10 cellular contexts compared by ENCODE assay signal in the genomic region with DNA sequence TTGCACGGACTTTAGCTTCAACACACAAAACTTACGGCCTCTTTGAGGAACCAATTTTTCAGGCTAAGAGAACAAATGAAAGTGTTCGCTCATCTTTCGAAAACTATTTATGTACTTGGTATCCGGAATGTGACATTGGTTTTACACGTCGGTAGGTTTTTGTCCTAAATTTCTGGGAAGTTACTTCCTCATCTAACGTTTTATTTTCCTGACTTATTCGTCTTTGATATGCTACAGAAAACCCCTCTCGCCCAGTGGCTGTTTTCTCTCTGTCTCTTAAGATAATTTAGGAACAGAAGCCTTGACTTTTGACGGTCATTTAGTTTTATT. TPM values are rescaled to one million over a fixed set of nuclear protein-coding genes. Genes with fewer than 3 reads are reported as not detected.
DNase-seq lines count a peak whose midpoint lies in the region; ATAC-seq, FAIRE-seq and TF ChIP-seq lines count a peak whose summit lies in the region.
"Had no signal": no experiment of that assay in that cellular context is flagged by ENCODE, and none has a peak within 500 bp of the region (broad histone marks: within the 10 kb centered on the region; RNA-seq: fewer than 3 reads in every experiment).

No MANE protein-coding gene starts in this region.

- peak overlapping the region; percentile 87 to 99 for H3K4me2 ChIP-seq in H1 (ENCODE audit: insufficient read depth in 1 of 2, low read depth in 2 of 2, low read length in 2 of 2)
- H3K4me2 ChIP-seq in neural cell (ENCODE audit: low read length): no peak overlapping the region

- FAIRE-seq in H1 (lab: Jason Lieb, UNC): peak; percentile 13

- H3K36me3 ChIP-seq in H1 (ENCODE audit: control insufficient read depth in 2 of 4, insufficient read depth in 4 of 4, low read length in 3 of 4) (no peaks in the 10 kb centered on the region; a peak in 1 of 8 replicates), neural cell (ENCODE audit: insufficient read depth, low read length) (no peaks in the 10 kb centered on the region)

- H3K9me3 ChIP-seq in H1 (ENCODE audit: insufficient read depth in 2 of 2, low read depth in 1 of 2, low read length in 1 of 2) (no peaks in the 10 kb centered on the region), neural cell (ENCODE audit: low read length) (no peaks in the 10 kb centered on the region)

- H2BK5ac ChIP-seq in H1 (ENCODE audit: low read depth, low read length): no peak overlapping the region

- no peaks in the 10 kb centered on the region for H3F3A ChIP-seq in neural cell (ENCODE audit: insufficient read depth, low read length, poor library complexity, severe bottlenecking)

- POLR2A ChIA-PET in AG04449 (lab: Yijun Ruan, JAX): interaction anchor here (0.7 kb wide), 1 partner anchor 134 kb away, joined by 3 read pairs; no protein-coding TSS in a partner anchor
- POLR2A ChIA-PET in H1 (lab: Charles Lee; ENCODE audit: partially characterized antibody): no interaction called here

- H3K4me1 ChIP-seq in H1 (replicated peaks in 1 of 4; ENCODE audit: control insufficient read depth in 3 of 4, insufficient read depth in 4 of 4, low read length in 3 of 4): peaks cover 0 to 19% (median 8%) of the 10 kb centered on the region in 4 experiments; a peak in 6 of 7 replicates

- H4K20me1 ChIP-seq in H1 (replicated peaks in 1 of 2; ENCODE audit: control insufficient read depth in 1 of 2, insufficient read depth in 2 of 2, low read length in 2 of 2) (peaks cover 0 to 2% of the 10 kb centered on the region in 2 experiments), neural cell (ENCODE audit: insufficient read depth) (no peaks in the 10 kb centered on the region)

- H2AFZ ChIP-seq in H1 (ENCODE audit: low read length) (no peak overlapping the region), neural cell (ENCODE audit: low read depth, low read length) (no peak overlapping the region)

- H3K27ac ChIP-seq in H1 (ENCODE audit: low read depth, low read length): no peak overlapping the region
- H3K27ac ChIP-seq in neural cell (ENCODE audit: low read length): no peak overlapping the region

- no peak for DNase-seq in AG04449 (ENCODE audit: low read depth, low spot score)
- peak; percentile 40 for DNase-seq in HCEC 1CT
- DNase-seq in H1 (ENCODE audit: low read depth in 1 of 2, low spot score in 2 of 2): no peak
- no peak for DNase-seq in posterior cingulate gyrus
- DNase-seq in SHP77 (lab: John Stamatoyannopoulos, UW): no peak
- no peak for DNase-seq in ureter (ENCODE audit: low spot score)
- DNase-seq: stimulated activated CD4-positive, alpha-beta T cell treated with anti-CD3 and anti-CD28 coated beads, Interleukin-4, amount 100 ng/mL, for 1 hour had no signal

- no peak overlapping the region for H3K4ac ChIP-seq in H1 (replicated peaks; ENCODE audit: insufficient read length, low read depth, low read length)

- no peak overlapping the region for H2BK120ac ChIP-seq in H1 (replicated peaks; ENCODE audit: low read depth, low read length)

- 23% methylated on average over 11 of the region's 11 CpGs; no CpG with 5 or more reads in 1 of the 2 experiments for WGBS in H1 (ENCODE audit: extremely low coverage in 1 of 2, insufficient coverage in 1 of 2, insufficient read length in 1 of 2, insufficient replicate concordance in 2 of 2, low coverage in 1 of 2, low lambda C conversion rate in 2 of 2, missing lambda C conversion rate in 1 of 2), 2 experiments

- TF ChIP-seq RAD21 in H1 (IDR thresholded peaks at IDR 0.05 in 1 of 2, conservative IDR thresholded peaks at IDR 0.05 in 1 of 2; ENCODE audit: low read depth in 2 of 2, low read length in 2 of 2) (no peak), neural cell (conservative IDR thresholded peaks at IDR 0.05) (no peak)

- no peak overlapping the region for H3K14ac ChIP-seq in H1 (ENCODE audit: insufficient read length)

- no peak overlapping the region for H3K18ac ChIP-seq in H1 (ENCODE audit: extremely low read depth, low read length)

- H3K79me1 ChIP-seq in H1 (ENCODE audit: low read depth, low read length): no peaks in the 10 kb centered on the region

- no peak for TF ChIP-seq POLR2A in H1 (IDR thresholded peaks at IDR 0.05; ENCODE audit: control extremely low read depth in 1 of 2, low read depth in 2 of 2, low read length in 2 of 2)

- H3K4me3 ChIP-seq in AG04449 (ENCODE audit: low read depth, low read length): peak overlapping the region; percentile 62
- H3K4me3 ChIP-seq in H1 (ENCODE audit: extremely low read depth in 1 of 4, insufficient read depth in 2 of 4, low read depth in 3 of 4, low read length in 4 of 4): peak overlapping the region; percentile 38 to 64 (median 52); a peak in 7 of 8 replicates
- peak overlapping the region; percentile 68 for H3K4me3 ChIP-seq in neural cell (ENCODE audit: low read length)

- no peak overlapping the region for H3K23ac ChIP-seq in H1 (ENCODE audit: insufficient read length)

- H2BK15ac ChIP-seq in H1 (ENCODE audit: low read length): no peak overlapping the region

- TF ChIP-seq CTCF in AG04449 (IDR thresholded peaks at IDR 0.05; ENCODE audit: insufficient read depth, low read length, missing control alignments) (no peak), H1 (IDR thresholded peaks at IDR 0.05; ENCODE audit: control extremely low read depth in 1 of 3, insufficient read depth in 1 of 3, low read depth in 1 of 3, low read length in 3 of 3) (no peak), neural cell (IDR thresholded peaks at IDR 0.05; ENCODE audit: poor library complexity, severe bottlenecking) (no peak)

- no peak overlapping the region for H3K56ac ChIP-seq in H1 (replicated peaks; ENCODE audit: insufficient read length, low read depth, low read length)

- no peak for ATAC-seq in HG02885 (IDR thresholded peaks at IDR 0.05; ENCODE audit: poor library complexity, unreplicated experiment)

- peaks cover 17% of the 10 kb centered on the region; the same call in 1 of the 2 replicates for H3K23me2 ChIP-seq in H1 (ENCODE audit: low read depth, low read length)

- intact Hi-C loops in posterior cingulate gyrus (cut with DNase I): no loop called here

- no peak overlapping the region for H2BK20ac ChIP-seq in H1 (ENCODE audit: low read length)

- no peaks in the 10 kb centered on the region for H3K79me2 ChIP-seq in H1 (ENCODE audit: control insufficient read depth in 1 of 2, insufficient read depth in 2 of 2, low read length in 2 of 2)
- H3K79me2 ChIP-seq in neural cell (replicated peaks; ENCODE audit: insufficient read depth, low read length): no peaks in the 10 kb centered on the region

- H3K9ac ChIP-seq in H1 (replicated peaks in 1 of 4; ENCODE audit: extremely low read depth in 1 of 4, low read depth in 3 of 4, low read length in 3 of 4): no peak overlapping the region
- H3K9ac ChIP-seq in neural cell (ENCODE audit: low read length): no peak overlapping the region

- H4K8ac ChIP-seq in H1 (ENCODE audit: extremely low read depth, insufficient read depth, low read length): no peak overlapping the region

- H2AK5ac ChIP-seq in H1 (ENCODE audit: low read depth, low read length): no peak overlapping the region

- no peak overlapping the region for H4K5ac ChIP-seq in H1 (ENCODE audit: insufficient read length, low read depth, low read length)

- H3K9me2 ChIP-seq in neural cell (ENCODE audit: insufficient read depth, low read length): no peaks in the 10 kb centered on the region

- TF ChIP-seq EP300 in H1 (IDR thresholded peaks at IDR 0.05; ENCODE audit: borderline replicate concordance in 1 of 2, low read depth in 2 of 2, low read length in 2 of 2) (no peak), neural cell (conservative IDR thresholded peaks at IDR 0.05; ENCODE audit: poor library complexity, severe bottlenecking) (no peak)

- no peak overlapping the region for H4K91ac ChIP-seq in H1 (replicated peaks; ENCODE audit: insufficient read length, low read length)

- CTCF ChIA-PET in AG04449 (lab: Yijun Ruan, JAX): interaction anchor here (0.7 to 5.3 kb wide), 6 partner anchors 12 to 245 kb away, joined by 3 to 41 read pairs (median 4); no protein-coding TSS in a partner anchor
- CTCF ChIA-PET in H1 (lab: Charles Lee; ENCODE audit: partially characterized antibody): interaction anchor here (0.6 to 1.1 kb wide), 3 partner anchors 34 to 499 kb away, joined by 3 to 5 read pairs (median 3); no protein-coding TSS in a partner anchor

- H3K27me3 ChIP-seq in H1 (replicated peaks in 1 of 4; ENCODE audit: control insufficient read depth in 3 of 4, extremely low read depth in 1 of 4, insufficient read depth in 3 of 4, low read length in 3 of 4): peaks cover 37 to 65% (median 54%) of the 10 kb centered on the region in 4 experiments
- H3K27me3 ChIP-seq in neural cell (ENCODE audit: insufficient read depth, low read depth, low read length): peaks cover 81% of the 10 kb centered on the region

- H2BK12ac ChIP-seq in H1 (ENCODE audit: low read depth, low read length): no peak overlapping the region

TF ChIP-seq in H1, 55 proteins besides CTCF, POLR2A, EP300 and RAD21:
- TF ChIP-seq SUZ12 (IDR thresholded peaks at IDR 0.05; ENCODE audit: low read length): peak; percentile 61; the same call in 1 of the 2 replicates
- TF ChIP-seq KDM4A (IDR thresholded peaks at IDR 0.05; ENCODE audit: low read depth, low read length, severe bottlenecking): no peak
- TF ChIP-seq EZH2 (IDR thresholded peaks at IDR 0.05; ENCODE audit: low read depth, low read length, severe bottlenecking): peak; percentile 23
- no peak for TF ChIP-seq RFX5 (IDR thresholded peaks at IDR 0.05; ENCODE audit: borderline replicate concordance, low read depth, low read length)

TF ChIP-seq in neural cell, 6 proteins besides CTCF, POLR2A, EP300 and RAD21 (continues in another document):
- TF ChIP-seq MXI1 (conservative IDR thresholded peaks at IDR 0.05; ENCODE audit: poor library complexity, severe bottlenecking): no peak
- no peak for TF ChIP-seq EZH2 (IDR thresholded peaks at IDR 0.05; ENCODE audit: borderline replicate concordance, insufficient read depth, low read length, poor library complexity, severe bottlenecking)

RNA-seq across cellular contexts. Expression of a gene that starts 0.9 kb away (rescaled TPM):
- total RNA-seq in H1 (2021; fragmentation: NEBNext Ultra II Directional; extraction: Animal tissue kit (Norgen Biotek cat#: 25700)): 0.57 and 1.1 TPM in 2 replicates
- polyA plus RNA-seq in H1 (2011; rRNA removed): 0.12 and 0.33 TPM in 2 replicates
- polyA plus RNA-seq in H1 (2011; cell fraction: cytosol; rRNA removed): 0.21 TPM
- polyA plus RNA-seq in H1 (2011; cell fraction: nucleus; rRNA removed): 1.4 TPM
- polyA plus RNA-seq in H1 (2012, experiment 1 of 2): 0.31 to 1.3 TPM (median 0.62 TPM) in 4 replicates
- 0.07 TPM for polyA plus RNA-seq in H1 (2012, experiment 2 of 2)
- polyA plus RNA-seq in H1 (2013, experiment 1 of 2): 0.53 TPM
- polyA plus RNA-seq in H1 (2013, experiment 2 of 2): 0.92 TPM
- polyA minus RNA-seq in H1 (2011; rRNA and poly(A)+ RNA removed): 0.44 and 2.6 TPM in 2 replicates
- 0.07 TPM for polyA minus RNA-seq in H1 (2011; cell fraction: cytosol; rRNA and poly(A)+ RNA removed)
- polyA minus RNA-seq in H1 (2011; cell fraction: nucleus; rRNA and poly(A)+ RNA removed): 0.50 TPM
- 0.16 and 0.40 TPM in 2 replicates for polyA plus RNA-seq in neural cell
- polyA minus RNA-seq in neural cell: not detected in 2 replicates
- total RNA-seq in ureter: 26.0 TPM
- total RNA-seq: activated T-helper 2 cell treated with anti-CD3 and anti-CD28 coated beads, Interferon-gamma antibody, Interleukin-2, Interleukin-4, amounts not matched to agents 10 μg/mL and 5 μg/mL and 100 μg/mL, durations not matched to agents 14 hours and 24 hours and 36 hours had no signal

Comparison
In these comparisons a context has a peak if more than half of its experiments do, and no peak if none do; other contexts are left out.
1. RNA of a gene that starts 0.9 kb away (total RNA-seq): 26.0 TPM in ureter (single experiment); 0.57 to 1.1 TPM in H1; every median in the first group is over 10 times any median in the second.
2. Peak in every context shown above with its lines, with median percentiles within 50 percentile points of each other: H3K4me3 ChIP-seq.